Comparison of ENCODE assay signal across 8 cellular contexts in genomic region chr11:111602865-111603632, GRCh38.
DNase-seq lines count a peak whose midpoint lies in the region; ATAC-seq and TF ChIP-seq lines count a peak whose summit lies in the region.

No MANE protein-coding gene starts in this region.

- H3K36me3 ChIP-seq in ACC112 (ENCODE audit: insufficient read depth, low read length) (no peaks in the 10 kb centered on the region), muscle layer of duodenum (ENCODE audit: control insufficient read depth in 1 of 2, insufficient read depth in 2 of 2, low read length in 2 of 2) (no peaks in the 10 kb centered on the region)

- no peak for TF ChIP-seq CTCF in GM10266 (IDR thresholded peaks at IDR 0.05; ENCODE audit: control insufficient read depth, insufficient read depth, low read depth, missing control alignments)
- no peak for TF ChIP-seq CTCF in LNCaP clone FGC (IDR thresholded peaks at IDR 0.05; ENCODE audit: control insufficient read depth, extremely low read depth, insufficient read depth)

- peak overlapping the region; percentile 85 for H3K27ac ChIP-seq in ACC112 (ENCODE audit: low read depth, low read length)
- peak overlapping the region; percentile 70 for H3K27ac ChIP-seq in muscle layer of duodenum (ENCODE audit: low read length)

- no peak for ATAC-seq in GM21723 (IDR thresholded peaks at IDR 0.05; ENCODE audit: unreplicated experiment)

- H2AFZ ChIP-seq in ACC112 (ENCODE audit: low read length, unreplicated experiment) = peak overlapping the region; percentile 58

- H3K27me3 ChIP-seq in ACC112 (ENCODE audit: insufficient read depth, low read length) (no peaks in the 10 kb centered on the region), muscle layer of duodenum (ENCODE audit: low read depth, low read length) (no peaks in the 10 kb centered on the region)

- peaks cover 49% of the 10 kb centered on the region for H3K79me2 ChIP-seq in ACC112 (ENCODE audit: control insufficient read depth, insufficient read depth, low read length, unreplicated experiment)

- DNase-seq in GM10266 (ENCODE audit: extremely low spot score) = peak; percentile 23
- DNase-seq in LNCaP clone FGC (ENCODE audit: low read depth) = no peak
- peak; percentile 6 for DNase-seq in activated CD4-positive, alpha-beta T cell treated with anti-CD3 and anti-CD28 coated beads, Interleukin-2, amount 50 U/mL, for 1 hour
- DNase-seq in fibroblast of peridontal ligament (ENCODE audit: extremely low read depth) = peak; percentile 47
- DNase-seq in cerebellar nuclear complex (lab: John Stamatoyannopoulos, UW) = no peak

- H3K9me3 ChIP-seq in muscle layer of duodenum (ENCODE audit: control insufficient read depth in 1 of 2, low read length in 2 of 2) = no peaks in the 10 kb centered on the region

- H3K4me1 ChIP-seq in ACC112 (ENCODE audit: control insufficient read depth, insufficient read depth, low read length, unreplicated experiment) = peaks cover 32% of the 10 kb centered on the region
- peaks cover 5 to 8% of the 10 kb centered on the region in 2 donors for H3K4me1 ChIP-seq in muscle layer of duodenum (ENCODE audit: control insufficient read depth in 1 of 2, insufficient read depth in 2 of 2, low read length in 2 of 2)

- peak overlapping the region; percentile 94 for H3K4me3 ChIP-seq in ACC112 (ENCODE audit: low read depth, low read length)
- peak overlapping the region; percentile 89 for H3K4me3 ChIP-seq in LNCaP clone FGC (ENCODE audit: low read depth, low read length)
- peak overlapping the region; percentile 81 to 85 for H3K4me3 ChIP-seq in muscle layer of duodenum (ENCODE audit: low read depth in 1 of 2, low read length in 2 of 2)

Comparison
In these comparisons a context has a peak if more than half of its experiments do, and no peak if none do; other contexts are left out.
1. DNase-seq: peak in GM10266 (single experiment), activated CD4-positive, alpha-beta T cell treated with anti-CD3 and anti-CD28 coated beads, Interleukin-2, amount 50 U/mL, for 1 hour (single experiment) and fibroblast of peridontal ligament (single experiment); none in LNCaP clone FGC (single experiment) and cerebellar nuclear complex (0 of 2).
2. Peak in every context shown above with its lines, with median percentiles within 50 percentile points of each other: H3K4me3 ChIP-seq.